ENCODE assay signal across 8 cellular contexts in the genomic region with DNA sequence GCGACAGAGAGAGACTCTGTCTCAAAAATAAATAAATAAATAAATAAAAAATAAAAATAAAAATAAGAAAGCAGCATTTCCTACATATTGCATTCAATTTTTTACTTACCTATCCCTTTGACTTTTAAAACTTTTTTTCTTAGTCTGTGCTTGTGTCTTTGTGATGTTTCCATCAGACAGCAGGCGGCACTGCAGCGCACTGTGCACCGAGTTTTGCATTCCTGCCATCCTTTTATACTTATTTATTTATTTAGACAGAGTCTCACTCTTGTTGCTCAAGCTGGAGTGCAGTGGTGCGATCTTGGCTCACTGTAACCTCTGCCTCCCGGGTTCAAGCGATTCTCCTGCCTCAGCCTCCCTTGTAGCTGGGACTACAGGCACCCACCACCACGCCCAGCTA.
DNase-seq lines count a peak whose midpoint lies in the region; ATAC-seq and TF ChIP-seq lines count a peak whose summit lies in the region.
"Not testable (repeated sequence)": the region's sequence is repeated elsewhere in the genome, so short reads cannot be mapped to it uniquely, and the experiment has no call there.

No MANE protein-coding gene starts in this region.

- not testable (repeated sequence) for H3K27me3 ChIP-seq in AG04450 (ENCODE audit: control insufficient read depth, insufficient read depth, low read length); hepatocyte

- CTCF ChIA-PET in AG04450 (lab: Charles Lee): not testable (repeated sequence)

- not testable (repeated sequence) for H3K79me2 ChIP-seq in hepatocyte

- TF ChIP-seq CTCF in AG04450 (IDR thresholded peaks at IDR 0.05; ENCODE audit: low read depth, low read length): peak; percentile 24
- TF ChIP-seq CTCF in LNCaP clone FGC (IDR thresholded peaks at IDR 0.05; ENCODE audit: control insufficient read depth, extremely low read depth, insufficient read depth): peak; percentile 75
- TF ChIP-seq CTCF in choroid plexus epithelial cell (conservative IDR thresholded peaks at IDR 0.05; ENCODE audit: low read depth, low read length): peak; percentile 44
- TF ChIP-seq CTCF in hepatocyte (IDR thresholded peaks at IDR 0.05; ENCODE audit: poor library complexity): peak; percentile 61
- TF ChIP-seq CTCF in retinal pigment epithelial cell (conservative IDR thresholded peaks at IDR 0.05; ENCODE audit: low read depth, low read length): peak; percentile 31

- H3K4me1 ChIP-seq in hepatocyte (ENCODE audit: insufficient read depth): not testable (repeated sequence)

- not testable (repeated sequence) for H2AFZ ChIP-seq in hepatocyte

- 75% methylated on average over 8 of the region's 8 CpGs for WGBS in hepatocyte (ENCODE audit: low lambda C conversion rate, missing lambda C conversion rate)

- POLR2A ChIA-PET in AG04450 (lab: Yijun Ruan, JAX): not testable (repeated sequence)

- H4K20me1 ChIP-seq in hepatocyte (ENCODE audit: insufficient read depth, poor library complexity, severe bottlenecking): not testable (repeated sequence)

- not testable (repeated sequence) for H3K9me2 ChIP-seq in hepatocyte (replicated peaks; ENCODE audit: insufficient read depth)

- not testable (repeated sequence) for H3K4me2 ChIP-seq in hepatocyte

- not testable (repeated sequence) for H3K9me3 ChIP-seq in AG04450 (ENCODE audit: control insufficient read depth, insufficient read depth, low read length); hepatocyte (ENCODE audit: low read depth)

- DNase-seq in AG04450 (ENCODE audit: low read depth, low spot score); LNCaP clone FGC (ENCODE audit: low read depth); choroid plexus epithelial cell (ENCODE audit: low read depth); hepatocyte (ENCODE audit: low spot score); retinal pigment epithelial cell (ENCODE audit: low read depth): not testable (repeated sequence)
- peak; percentile 4 for DNase-seq in activated T-cell treated with anti-CD3 and anti-CD28 coated beads for 48 hours (ENCODE audit: low read depth)

- ATAC-seq in GM18498 (IDR thresholded peaks at IDR 0.05; ENCODE audit: unreplicated experiment) (peak; percentile 74), SK-N-SH treated with all-trans-retinoic acid at 6 μM for 48 hours (peak; percentile 92)

- H3K36me3 ChIP-seq in hepatocyte (replicated peaks; ENCODE audit: insufficient read depth, low read depth): not testable (repeated sequence)

- H3K27ac ChIP-seq in AG04450 (ENCODE audit: low read depth, low read length); hepatocyte: not testable (repeated sequence)

- H3K4me3 ChIP-seq in AG04450 (ENCODE audit: low read depth, low read length); LNCaP clone FGC (ENCODE audit: low read depth, low read length); choroid plexus epithelial cell (ENCODE audit: low read depth, low read length); hepatocyte; retinal pigment epithelial cell (ENCODE audit: low read length): not testable (repeated sequence)

Comparison
In these comparisons a context has a peak if more than half of its experiments do, and no peak if none do; other contexts are left out.
1. CTCF ChIP-seq: peak in every context shown above with its lines; median percentile 75 in LNCaP clone FGC; 61 in hepatocyte; 44 in choroid plexus epithelial cell; 31 in retinal pigment epithelial cell; 24 in AG04450.